Comparison of ENCODE assay signal across 31 cellular contexts in genomic region chr12:92457458-92458195, GRCh38.
DNase-seq lines count a peak whose midpoint lies in the region; ATAC-seq, FAIRE-seq and TF ChIP-seq lines count a peak whose summit lies in the region.
"Had no signal": no experiment of that assay in that cellular context is flagged by ENCODE, and none has a peak within 500 bp of the region (broad histone marks: within the 10 kb centered on the region; RNA-seq: fewer than 3 reads in every experiment).

No MANE protein-coding gene starts in this region.

- SMC1A ChIA-PET in GM12878 (lab: Charles Lee; ENCODE audit: uncharacterized antibody, unreplicated experiment) = interaction anchor here (1.1 to 1.9 kb wide), 3 partner anchors 8 to 45 kb away, joined by 3 to 7 read pairs (median 3); no protein-coding TSS in a partner anchor

- BruUV-seq in GM12878 (replicated peaks; lab: Mats Ljungman, UMichigan) = no TSS peak

- H3K79me2 ChIP-seq in GM12878 (ENCODE audit: control insufficient read depth, insufficient read depth, low read length) = no peaks in the 10 kb centered on the region
- H3K79me2 ChIP-seq: hepatocyte had no signal

- ATAC-seq in GM12878 (no peak), mucosa of descending colon (no peak)
- no peak for ATAC-seq in stimulated activated naive B cell treated with anti-CD40 and anti-IgM and Interleukin-4, amounts not matched to agents 10 μg/mL and 1 μg/mL and 100 μg/mL, for 72 hours (replicated peaks)
- ATAC-seq: activated CD8-positive, alpha-beta memory T cell treated with anti-CD3 and anti-CD28 coated beads, Interleukin-2, amount 10 ng/mL, durations not matched to agents 7 days and 5 days; gastrocnemius medialis; lower lobe of right lung; natural killer cell; psoas muscle; stimulated activated effector memory CD8-positive, alpha-beta T cell treated with anti-CD3 and anti-CD28 coated beads, Interleukin-12 subunit alpha, Interleukin-12 subunit beta, amount 100 ng/mL, for 72 hours had no signal

- POLR2A ChIA-PET in GM12878 (lab: Charles Lee) = interaction anchor here (0.6 kb wide), 1 partner anchor 11 kb away, joined by 3 read pairs; no protein-coding TSS in a partner anchor

- no peak for FAIRE-seq in GM12878 (lab: Jason Lieb, UNC)

- peak overlapping the region; percentile 9 for H3K27ac Mint-ChIP-seq in stimulated activated naive B cell treated with anti-CD40 and anti-IgM and Interleukin-4, amounts not matched to agents 10 μg/mL and 1 μg/mL and 100 μg/mL, for 72 hours
- H3K27ac Mint-ChIP-seq: activated CD8-positive, alpha-beta memory T cell treated with anti-CD3 and anti-CD28 coated beads, Interleukin-2, amount 10 ng/mL, durations not matched to agents 7 days and 5 days; stimulated activated effector memory CD8-positive, alpha-beta T cell treated with anti-CD3 and anti-CD28 coated beads, Interleukin-12 subunit alpha, Interleukin-12 subunit beta, amount 100 ng/mL, for 72 hours had no signal

- H3K36me3 Mint-ChIP-seq in stimulated activated naive B cell treated with anti-CD40 and anti-IgM and Interleukin-4, amounts not matched to agents 10 μg/mL and 1 μg/mL and 100 μg/mL, for 72 hours = peaks cover 5 to 18% of the 10 kb centered on the region in 2 donors
- H3K36me3 Mint-ChIP-seq: stimulated activated effector memory CD8-positive, alpha-beta T cell treated with anti-CD3 and anti-CD28 coated beads, Interleukin-12 subunit alpha, Interleukin-12 subunit beta, amount 100 ng/mL, for 72 hours had no signal

- no peak overlapping the region for H3K9ac ChIP-seq in GM12878 (ENCODE audit: control insufficient read depth, insufficient read depth, low read length)

- H2AFZ ChIP-seq in GM12878 (ENCODE audit: control insufficient read depth, low read depth, low read length) = peak overlapping the region; percentile 9; the same call in 1 of the 2 replicates
- H2AFZ ChIP-seq: hepatocyte had no signal

- peaks cover 2% of the 10 kb centered on the region for H3K9me3 ChIP-seq in GM12878 (replicated peaks; ENCODE audit: control insufficient read depth, insufficient read depth, low read length)
- H3K9me3 ChIP-seq in mucosa of descending colon = no peaks in the 10 kb centered on the region
- H3K9me3 ChIP-seq: Caco-2, gastrocnemius medialis, lower lobe of right lung, psoas muscle had no signal

- in situ Hi-C loops in GM12878 (cut with MboI) = loop anchor here (25.0 kb wide), 1 partner anchor 105 kb away; no protein-coding TSS in a partner anchor

- TF ChIP-seq CTCF in NB4 (IDR thresholded peaks at IDR 0.05; ENCODE audit: low read depth, low read length) (no peak), GM12878 (IDR thresholded peaks at IDR 0.05 in 2 of 3, conservative IDR thresholded peaks at IDR 0.05 in 1 of 3; ENCODE audit: control insufficient read depth in 2 of 3, extremely low read depth in 1 of 3, insufficient read depth in 1 of 3, low read depth in 3 of 3, low read length in 3 of 3) (no peak), mucosa of descending colon (IDR thresholded peaks at IDR 0.05) (no peak)

- CTCF ChIA-PET in GM12878 (lab: Yijun Ruan, JAX) = interaction anchor here (0.7 to 3.0 kb wide), 3 partner anchors 9 to 112 kb away, joined by 3 to 11 read pairs (median 3); no protein-coding TSS in a partner anchor

- H3K36me3 ChIP-seq in GM12878 (ENCODE audit: control insufficient read depth in 2 of 2, insufficient read depth in 2 of 2, low read length in 1 of 2) = no peaks in the 10 kb centered on the region
- no peaks in the 10 kb centered on the region for H3K36me3 ChIP-seq in mucosa of descending colon (ENCODE audit: low read depth)
- H3K36me3 ChIP-seq: brain microvascular endothelial cell, gastrocnemius medialis, lower lobe of right lung had no signal

- peaks cover 29 to 47% of the 10 kb centered on the region in 2 donors for H3K4me1 Mint-ChIP-seq in stimulated activated naive B cell treated with anti-CD40 and anti-IgM and Interleukin-4, amounts not matched to agents 10 μg/mL and 1 μg/mL and 100 μg/mL, for 72 hours

- H3K4me3 ChIP-seq in NB4 (ENCODE audit: low read depth, low read length) (no peak overlapping the region), GM12878 (no peak overlapping the region), mucosa of descending colon (no peak overlapping the region)
- H3K4me3 ChIP-seq: gastrocnemius medialis, hepatocyte, lower lobe of right lung, psoas muscle had no signal

- intact Hi-C loops in GM12878 (cut with micrococcal nuclease; ENCODE audit: unreplicated experiment) = no loop called here
- intact Hi-C loops in mucosa of descending colon (cut with DNase I, micrococcal nuclease) = no loop called here

- H3K4me2 ChIP-seq in GM12878 (ENCODE audit: control insufficient read depth, insufficient read depth) = no peak overlapping the region
- H3K4me2 ChIP-seq: hepatocyte had no signal

- WGBS in GM12878 (ENCODE audit: insufficient coverage, insufficient replicate concordance, low lambda C conversion rate, missing lambda C conversion rate) = 51% methylated on average over 4 of the region's 4 CpGs

- RAD21 ChIA-PET in GM12878 (lab: Charles Lee; ENCODE audit: unreplicated experiment) = interaction anchor here (0.7 kb wide), 1 partner anchor 59 kb away, joined by 3 read pairs; no protein-coding TSS in a partner anchor

- H4K20me1 ChIP-seq in GM12878 (ENCODE audit: control insufficient read depth, insufficient read depth) = no peaks in the 10 kb centered on the region

- H3K9me3 Mint-ChIP-seq in stimulated activated naive B cell treated with anti-CD40 and anti-IgM and Interleukin-4, amounts not matched to agents 10 μg/mL and 1 μg/mL and 100 μg/mL, for 72 hours = peaks cover 6 to 19% of the 10 kb centered on the region in 2 donors

- H3K27me3 ChIP-seq in GM12878 (replicated peaks in 1 of 2; ENCODE audit: control insufficient read depth in 2 of 2, insufficient read depth in 2 of 2, low read length in 1 of 2) = no peaks in the 10 kb centered on the region
- H3K27me3 ChIP-seq: brain microvascular endothelial cell, gastrocnemius medialis, hepatocyte had no signal

- no peak overlapping the region for H3K27ac ChIP-seq in GM12878 (ENCODE audit: control insufficient read depth, insufficient read depth)
- H3K27ac ChIP-seq: brain microvascular endothelial cell, C4-2B, gastrocnemius medialis, hepatocyte, lower lobe of right lung, psoas muscle had no signal

- TF ChIP-seq EP300 in GM12878 (IDR thresholded peaks at IDR 0.05; ENCODE audit: borderline replicate concordance in 1 of 2, control insufficient read depth in 1 of 2, low read depth in 2 of 2, low read length in 2 of 2) = no peak

- DNase-seq in NCI-H82 (lab: John Stamatoyannopoulos, UW) (peak; percentile 31), NCI-H82 treated with DMSO at 0.1 percent for 48 hours (lab: John Stamatoyannopoulos, UW; ENCODE audit: unreplicated experiment) (no peak), NB4 (ENCODE audit: low read depth) (peak; percentile 23), GM12878 (ENCODE audit: low read depth, low spot score) (no peak), mucosa of descending colon (no peak), RKO (ENCODE audit: low spot score) (no peak), anterior cingulate cortex (lab: John Stamatoyannopoulos, UW) (no peak)
- DNase-seq in stimulated activated naive B cell treated with anti-CD40 and anti-IgM and Interleukin-4, amounts not matched to agents 10 μg/mL and 1 μg/mL and 100 μg/mL, for 72 hours = no peak
- DNase-seq: 8988T; activated CD4-positive, alpha-beta T cell treated with anti-CD3 and anti-CD28 coated beads, Interleukin-2, amount 50 U/mL, for 1 hour; activated CD8-positive, alpha-beta memory T cell treated with anti-CD3 and anti-CD28 coated beads, Interleukin-2, amount 10 ng/mL, durations not matched to agents 7 days and 5 days; activated naive CD4-positive, alpha-beta T cell treated with Interleukin-2 at 50 U/mL for 16 hours; activated T-cell treated with anti-CD3 and anti-CD28 coated beads, Interleukin-2, amount 50 U/mL, for 48 hours; amniotic stem cell; brain microvascular endothelial cell; Caco-2; cerebellar nuclear complex; gastrocnemius medialis; IMR-90; kidney glomerular epithelial cell; lower lobe of right lung; natural killer cell; NCI-H1417; NCI-H2029; nucleus accumbens; psoas muscle; substantia nigra; trophoblast cell had no signal

- H3K4me3 Mint-ChIP-seq in stimulated activated naive B cell treated with anti-CD40 and anti-IgM and Interleukin-4, amounts not matched to agents 10 μg/mL and 1 μg/mL and 100 μg/mL, for 72 hours = no peak overlapping the region
- H3K4me3 Mint-ChIP-seq: activated CD8-positive, alpha-beta memory T cell treated with anti-CD3 and anti-CD28 coated beads, Interleukin-2, amount 10 ng/mL, durations not matched to agents 7 days and 5 days; natural killer cell; stimulated activated effector memory CD8-positive, alpha-beta T cell treated with anti-CD3 and anti-CD28 coated beads, Interleukin-12 subunit alpha, Interleukin-12 subunit beta, amount 100 ng/mL, for 72 hours had no signal

- TF ChIP-seq POLR2A in NB4 (IDR thresholded peaks at IDR 0.05; ENCODE audit: extremely low read depth, insufficient read length) (no peak), GM12878 (IDR thresholded peaks at IDR 0.05; ENCODE audit: low read depth, low read length) (no peak)

- H3K4me1 ChIP-seq in GM12878 (ENCODE audit: control insufficient read depth, insufficient read depth, low read length) = peaks cover 26% of the 10 kb centered on the region
- no peaks in the 10 kb centered on the region for H3K4me1 ChIP-seq in mucosa of descending colon (ENCODE audit: low read depth)
- H3K4me1 ChIP-seq: Caco-2, psoas muscle had no signal

- no peak for TF ChIP-seq RAD21 in GM12878 (IDR thresholded peaks at IDR 0.05; ENCODE audit: insufficient read depth, low read depth, low read length)

- H3K27me3 Mint-ChIP-seq in stimulated activated naive B cell treated with anti-CD40 and anti-IgM and Interleukin-4, amounts not matched to agents 10 μg/mL and 1 μg/mL and 100 μg/mL, for 72 hours = no peaks in the 10 kb centered on the region
- H3K27me3 Mint-ChIP-seq: activated CD8-positive, alpha-beta memory T cell treated with anti-CD3 and anti-CD28 coated beads, Interleukin-2, amount 10 ng/mL, durations not matched to agents 7 days and 5 days had no signal

TF ChIP-seq in GM12878, 131 proteins besides CTCF, POLR2A, EP300 and RAD21:
- TF ChIP-seq BHLHE40 (IDR thresholded peaks at IDR 0.05; ENCODE audit: borderline replicate concordance in 1 of 2, low read depth in 2 of 2, low read length in 1 of 2) (peak in 1 of 2 experiments; percentile 53; a peak in 2 of 4 replicates), SIN3A (IDR thresholded peaks at IDR 0.05; ENCODE audit: low read depth, low read length) (no peak), EED (IDR thresholded peaks at IDR 0.05; ENCODE audit: low read depth) (no peak)

Comparison
In these comparisons a context has a peak if more than half of its experiments do, and no peak if none do; other contexts are left out.
1. DNase-seq: peak in NCI-H82 (single experiment) and NB4 (single experiment); none in NCI-H82 treated with DMSO at 0.1 percent for 48 hours (single experiment), GM12878 (single experiment), stimulated activated naive B cell treated with anti-CD40 and anti-IgM and Interleukin-4, amounts not matched to agents 10 μg/mL and 1 μg/mL and 100 μg/mL, for 72 hours (single experiment), mucosa of descending colon (0 of 3), RKO (single experiment) and anterior cingulate cortex (0 of 58).